14 cellular contexts compared by ENCODE assay signal in the genomic region with DNA sequence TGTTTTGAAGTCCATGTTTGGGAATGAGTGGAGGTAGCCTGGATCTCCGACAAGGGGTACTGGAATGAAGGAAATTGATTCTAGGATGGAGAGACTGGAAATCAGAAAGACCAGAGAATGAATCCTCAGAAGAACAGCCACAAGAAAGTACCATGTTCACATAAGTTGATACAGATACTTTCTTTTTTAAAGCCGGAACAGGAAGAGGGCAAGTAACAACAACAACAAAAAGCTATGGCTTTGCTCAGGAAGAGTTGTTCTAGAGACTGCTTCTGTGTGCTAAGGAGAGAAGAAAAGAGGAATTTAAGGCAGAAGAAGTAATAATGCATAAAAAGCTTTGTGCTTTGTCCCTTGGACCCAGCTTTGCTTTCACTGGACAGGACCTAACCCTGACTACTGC. TPM values are rescaled to one million over a fixed set of nuclear protein-coding genes. Genes with fewer than 3 reads are reported as not detected.
DNase-seq lines count a peak whose midpoint lies in the region; ATAC-seq lines count a peak whose summit lies in the region.
"Had no signal": no experiment of that assay in that cellular context is flagged by ENCODE, and none has a peak within 500 bp of the region (broad histone marks: within the 10 kb centered on the region; RNA-seq: fewer than 3 reads in every experiment).

No MANE protein-coding gene starts in this region.

- peak in 4 of 5 donors; percentile 26 to 37 (median 28) for DNase-seq in CD4-positive, alpha-beta memory T cell
- no peak for DNase-seq in activated CD8-positive, alpha-beta T cell treated with anti-CD3 and anti-CD28 coated beads, Interleukin-2, amount 10 ng/mL, durations not matched to agents 7 days and 5 days
- DNase-seq in memory B cell (ENCODE audit: low spot score in 2 of 2): no peak
- no peak for DNase-seq in HUDEP-2 (lab: John Stamatoyannopoulos, UW; ENCODE audit: unreplicated experiment in 76 of 76)
- DNase-seq in stimulated activated CD4-positive, alpha-beta T cell treated with anti-CD3 and anti-CD28 coated beads, Interleukin-15, amount 100 ng/mL, for 24 hours: no peak
- DNase-seq: activated effector memory CD4-positive, alpha-beta T cell treated with Interleukin-2 at 50 U/mL for 16 hours; GM23248; left ventricle myocardium inferior; NCI-H524; right lobe of liver; stimulated activated naive B cell treated with anti-CD40 and anti-IgM and Interleukin-4, amounts not matched to agents 10 μg/mL and 1 μg/mL and 100 μg/mL, for 72 hours had no signal

- peak overlapping the region; percentile 76 to 99 (median 93) for H3K27ac Mint-ChIP-seq in CD4-positive, alpha-beta memory T cell
- peak overlapping the region; percentile 80 for H3K27ac Mint-ChIP-seq in activated CD8-positive, alpha-beta T cell treated with anti-CD3 and anti-CD28 coated beads, Interleukin-2, amount 10 ng/mL, durations not matched to agents 7 days and 5 days
- peak overlapping the region; percentile 42 for H3K27ac Mint-ChIP-seq in memory B cell
- H3K27ac Mint-ChIP-seq: stimulated activated naive B cell treated with anti-CD40 and anti-IgM and Interleukin-4, amounts not matched to agents 10 μg/mL and 1 μg/mL and 100 μg/mL, for 72 hours had no signal

- peaks cover 64 to 96% (median 80%) of the 10 kb centered on the region in 4 donors for H3K4me1 Mint-ChIP-seq in CD4-positive, alpha-beta memory T cell
- peaks cover 83% of the 10 kb centered on the region for H3K4me1 Mint-ChIP-seq in activated CD8-positive, alpha-beta T cell treated with anti-CD3 and anti-CD28 coated beads, Interleukin-2, amount 10 ng/mL, durations not matched to agents 7 days and 5 days (ENCODE audit: low read depth)
- H3K4me1 Mint-ChIP-seq in memory B cell: peaks cover 10% of the 10 kb centered on the region

- H3K4me2 ChIP-seq in BLaER1: peak overlapping the region; percentile 49

- H3K4me3 ChIP-seq in BLaER1: no peak overlapping the region
- H3K4me3 ChIP-seq in CD4-positive, alpha-beta memory T cell (ENCODE audit: low read length in 2 of 2): peak overlapping the region; percentile 12 to 26
- H3K4me3 ChIP-seq: GM23248, left ventricle myocardium inferior, right lobe of liver, tibial nerve had no signal

- no peaks in the 10 kb centered on the region for H4K20me1 ChIP-seq in BLaER1

- peak overlapping the region; percentile 67 to 89 (median 82) for H3K4me3 Mint-ChIP-seq in CD4-positive, alpha-beta memory T cell
- peak overlapping the region; percentile 57 for H3K4me3 Mint-ChIP-seq in activated CD8-positive, alpha-beta T cell treated with anti-CD3 and anti-CD28 coated beads, Interleukin-2, amount 10 ng/mL, durations not matched to agents 7 days and 5 days
- no peak overlapping the region for H3K4me3 Mint-ChIP-seq in memory B cell
- H3K4me3 Mint-ChIP-seq: stimulated activated naive B cell treated with anti-CD40 and anti-IgM and Interleukin-4, amounts not matched to agents 10 μg/mL and 1 μg/mL and 100 μg/mL, for 72 hours had no signal

- CTCF ChIA-PET in CD4-positive, alpha-beta memory T cell (lab: Charles Lee; ENCODE audit: partially characterized antibody): interaction anchor here (1.1 to 2.4 kb wide), 3 partner anchors 11 to 50 kb away, joined by 4 to 16 read pairs (median 6); no protein-coding TSS in a partner anchor
- CTCF ChIA-PET in activated CD8-positive, alpha-beta T cell treated with anti-CD3 and anti-CD28 coated beads, Interleukin-2, amount 10 ng/mL, durations not matched to agents 7 days and 5 days (lab: Charles Lee): interaction anchor here (0.9 to 4.6 kb wide), 3 partner anchors 16 to 50 kb away, joined by 3 to 18 read pairs (median 4); no protein-coding TSS in a partner anchor

- intact Hi-C loops in CD4-positive, alpha-beta memory T cell (cut with micrococcal nuclease): loop anchor here (1.0 kb wide), 1 partner anchor 12 kb away; no protein-coding TSS in a partner anchor

- ATAC-seq in activated CD8-positive, alpha-beta T cell treated with anti-CD3 and anti-CD28 coated beads, Interleukin-2, amount 10 ng/mL, durations not matched to agents 7 days and 5 days: no peak
- ATAC-seq in memory B cell (ENCODE audit: low read depth) (no peak), HG03039 (IDR thresholded peaks at IDR 0.05; ENCODE audit: unreplicated experiment) (no peak)
- ATAC-seq: right lobe of liver; stimulated activated naive B cell treated with anti-CD40 and anti-IgM and Interleukin-4, amounts not matched to agents 10 μg/mL and 1 μg/mL and 100 μg/mL, for 72 hours had no signal

- no peaks in the 10 kb centered on the region for H3K27me3 ChIP-seq in BLaER1
- H3K27me3 ChIP-seq in CD4-positive, alpha-beta memory T cell (ENCODE audit: insufficient read depth, low read length): no peaks in the 10 kb centered on the region
- H3K27me3 ChIP-seq: right lobe of liver, tibial nerve had no signal

- H3K9me3 Mint-ChIP-seq in CD4-positive, alpha-beta memory T cell: no peaks in the 10 kb centered on the region
- H3K9me3 Mint-ChIP-seq in activated CD8-positive, alpha-beta T cell treated with anti-CD3 and anti-CD28 coated beads, Interleukin-2, amount 10 ng/mL, durations not matched to agents 7 days and 5 days (ENCODE audit: insufficient read depth): no peaks in the 10 kb centered on the region
- H3K9me3 Mint-ChIP-seq in memory B cell: no peaks in the 10 kb centered on the region
- H3K9me3 Mint-ChIP-seq: stimulated activated naive B cell treated with anti-CD40 and anti-IgM and Interleukin-4, amounts not matched to agents 10 μg/mL and 1 μg/mL and 100 μg/mL, for 72 hours had no signal

- POLR2A ChIA-PET in CD4-positive, alpha-beta memory T cell (lab: Charles Lee; ENCODE audit: partially characterized antibody): interaction anchor here (0.9 to 9.0 kb wide), 10 partner anchors 7 to 50 kb away, joined by 3 to 193 read pairs (median 7); a partner anchor contains a TSS
- POLR2A ChIA-PET in activated CD8-positive, alpha-beta T cell treated with anti-CD3 and anti-CD28 coated beads, Interleukin-2, amount 10 ng/mL, durations not matched to agents 7 days and 5 days (lab: Charles Lee): interaction anchor here (1.7 kb wide), 1 partner anchor 11 kb away, joined by 8 read pairs; no protein-coding TSS in a partner anchor

- H3K27ac ChIP-seq in BLaER1: peak overlapping the region; percentile 53; the same call in 1 of the 2 replicates
- H3K27ac ChIP-seq in CD4-positive, alpha-beta memory T cell (ENCODE audit: low read depth, low read length): peak overlapping the region; percentile 37
- H3K27ac ChIP-seq: GM23248, left ventricle myocardium inferior, right lobe of liver, tibial nerve had no signal

- no peak overlapping the region for H3K9ac ChIP-seq in BLaER1
- H3K9ac ChIP-seq: GM23248 had no signal

- no peaks in the 10 kb centered on the region for H3K27me3 Mint-ChIP-seq in CD4-positive, alpha-beta memory T cell
- H3K27me3 Mint-ChIP-seq in activated CD8-positive, alpha-beta T cell treated with anti-CD3 and anti-CD28 coated beads, Interleukin-2, amount 10 ng/mL, durations not matched to agents 7 days and 5 days (ENCODE audit: low read depth): no peaks in the 10 kb centered on the region
- H3K27me3 Mint-ChIP-seq in memory B cell: peaks cover 3% of the 10 kb centered on the region

- no peaks in the 10 kb centered on the region for H3K36me3 ChIP-seq in BLaER1
- peaks cover 18% of the 10 kb centered on the region for H3K36me3 ChIP-seq in CD4-positive, alpha-beta memory T cell (ENCODE audit: insufficient read depth, low read length)
- H3K36me3 ChIP-seq: left ventricle myocardium inferior, right lobe of liver, tibial nerve had no signal

- H3K36me3 Mint-ChIP-seq in CD4-positive, alpha-beta memory T cell: peaks cover 61 to 63% of the 10 kb centered on the region in 2 donors
- H3K36me3 Mint-ChIP-seq in activated CD8-positive, alpha-beta T cell treated with anti-CD3 and anti-CD28 coated beads, Interleukin-2, amount 10 ng/mL, durations not matched to agents 7 days and 5 days (ENCODE audit: low read depth): peaks cover 75% of the 10 kb centered on the region
- H3K36me3 Mint-ChIP-seq in memory B cell: no peaks in the 10 kb centered on the region
- H3K36me3 Mint-ChIP-seq: stimulated activated naive B cell treated with anti-CD40 and anti-IgM and Interleukin-4, amounts not matched to agents 10 μg/mL and 1 μg/mL and 100 μg/mL, for 72 hours had no signal

- H3K9me3 ChIP-seq in BLaER1: no peaks in the 10 kb centered on the region
- no peaks in the 10 kb centered on the region for H3K9me3 ChIP-seq in CD4-positive, alpha-beta memory T cell (ENCODE audit: control insufficient read depth in 1 of 2, low read length in 2 of 2)
- H3K9me3 ChIP-seq: left ventricle myocardium inferior, right lobe of liver, tibial nerve had no signal

- H3K4me1 ChIP-seq in BLaER1: peaks cover 14% of the 10 kb centered on the region
- peaks cover 92% of the 10 kb centered on the region for H3K4me1 ChIP-seq in CD4-positive, alpha-beta memory T cell (ENCODE audit: insufficient read depth, low read length)
- H3K4me1 ChIP-seq: left ventricle myocardium inferior, right lobe of liver had no signal

RNA-seq across cellular contexts. Expression of a gene that starts 6.2 kb away (rescaled TPM):
- total RNA-seq in CD4-positive, alpha-beta memory T cell: 100 to 1,000 TPM; 320 to 325 TPM
- 100 to 1,000 TPM; 234 to 261 TPM for polyA plus RNA-seq in CD4-positive, alpha-beta memory T cell
- 100 to 1,000 TPM; 119 to 120 TPM for total RNA-seq in activated CD8-positive, alpha-beta T cell treated with anti-CD3 and anti-CD28 coated beads, Interleukin-2, amount 10 ng/mL, durations not matched to agents 7 days and 5 days

Comparison
In these comparisons a context has a peak if more than half of its experiments do, and no peak if none do; other contexts are left out.
1. DNase-seq: peak in CD4-positive, alpha-beta memory T cell (4 of 5); none in activated CD8-positive, alpha-beta T cell treated with anti-CD3 and anti-CD28 coated beads, Interleukin-2, amount 10 ng/mL, durations not matched to agents 7 days and 5 days (single experiment), memory B cell (0 of 2), HUDEP-2 (0 of 76) and stimulated activated CD4-positive, alpha-beta T cell treated with anti-CD3 and anti-CD28 coated beads, Interleukin-15, amount 100 ng/mL, for 24 hours (single experiment).
2. H3K27ac Mint-ChIP-seq: peak in every context shown above with its lines; median percentile 93 in CD4-positive, alpha-beta memory T cell; 80 in activated CD8-positive, alpha-beta T cell treated with anti-CD3 and anti-CD28 coated beads, Interleukin-2, amount 10 ng/mL, durations not matched to agents 7 days and 5 days; 42 in memory B cell.